23 cellular contexts compared by ENCODE assay signal in genomic region chr2:157004789-157005188, GRCh38.
"Had no signal": no experiment of that assay in that cellular context is flagged by ENCODE, and none has a peak within 500 bp of the region (broad histone marks: within the 10 kb centered on the region; RNA-seq: fewer than 3 reads in every experiment).

No MANE protein-coding gene starts in this region.

- H3K36me3 ChIP-seq: stomach, suprapubic skin, thoracic aorta, thyroid gland, tibial artery, tibial nerve, transverse colon, upper lobe of left lung, upper lobe of right lung, uterus, vagina had no signal

- H3K4me3 ChIP-seq: stomach, suprapubic skin, testis, thoracic aorta, thyroid gland, tibial artery, tibial nerve, transverse colon, upper lobe of left lung, upper lobe of right lung, uterus, vagina had no signal

- H3K9me3 ChIP-seq: stomach, testis, thoracic aorta, thyroid gland, transverse colon, upper lobe of left lung, upper lobe of right lung, uterus, vagina had no signal

- H3K27me3 ChIP-seq: stomach, suprapubic skin, testis, thyroid gland, tibial artery, tibial nerve, transverse colon, upper lobe of left lung, upper lobe of right lung, uterus, vagina had no signal

- DNase-seq: stimulated activated CD4-positive, alpha-beta T cell treated with anti-CD3 and anti-CD28 coated beads, Interleukin-2, amount 100 ng/mL, for 48 hours; stimulated activated CD4-positive, alpha-beta T cell treated with anti-CD3 and anti-CD28 coated beads, Interleukin-4, amount 100 ng/mL, for 1 hour; stimulated activated CD4-positive, alpha-beta T cell treated with anti-CD3 and anti-CD28 coated beads, Interleukin-4, amount 100 ng/mL, for 24 hours; stimulated activated CD4-positive, alpha-beta T cell treated with anti-CD3 and anti-CD28 coated beads, Interleukin-4, amount 100 ng/mL, for 4 hours; stimulated activated CD8-positive, alpha-beta memory T cell treated with anti-CD3 and anti-CD28 coated beads, Interleukin-4, amount 100 ng/mL, for 48 hours; stimulated activated naive B cell treated with anti-CD40 and anti-IgM and Interleukin-4, amounts not matched to agents 10 μg/mL and 1 μg/mL and 100 μg/mL, for 72 hours; stimulated activated naive CD4-positive, alpha-beta T cell; stimulated activated naive CD4-positive, alpha-beta T cell treated with Interleukin-2 at 50 U/mL for 16 hours; stimulated activated naive CD8-positive, alpha-beta T cell treated with anti-CD3 and anti-CD28 coated beads, Interleukin-15, amount 100 ng/mL, for 72 hours; stimulated activated naive CD8-positive, alpha-beta T cell treated with anti-CD3 and anti-CD28 coated beads, Interleukin-15, Interleukin-2, amounts not matched to agents 100 U/mL and 50 U/mL, for 24 hours; stomach; substantia nigra; testis; thyroid gland; tibial artery; transverse colon; upper lobe of left lung; upper lobe of right lung; uterus had no signal

- H3K27ac ChIP-seq: stomach, suprapubic skin, testis, thoracic aorta, thyroid gland, tibial artery, tibial nerve, transverse colon, upper lobe of left lung, upper lobe of right lung, uterus, vagina had no signal
